In genomic region chr9:82488319-82488701, GRCh38 we compare ENCODE assay signal across 2 cellular contexts.
TF ChIP-seq lines count a peak whose summit lies in the region.

No MANE protein-coding gene starts in this region.

TF ChIP-seq in SK-N-SH, 30 proteins besides CTCF, POLR2A, EP300 and RAD21 (continued from another document):
- TF ChIP-seq PBX3 (IDR thresholded peaks at IDR 0.05): no peak
- no peak for TF ChIP-seq USF2 (IDR thresholded peaks at IDR 0.05; ENCODE audit: borderline replicate concordance, low read depth, low read length)
- TF ChIP-seq FOXJ3 (CRISPR knock-in tag; IDR thresholded peaks at IDR 0.05): no peak
- no peak for TF ChIP-seq GATA2 (CRISPR knock-in tag; IDR thresholded peaks at IDR 0.05)
- TF ChIP-seq TEAD4 (IDR thresholded peaks at IDR 0.05; ENCODE audit: borderline replicate concordance, insufficient read depth): no peak
- no peak for TF ChIP-seq RXRA (IDR thresholded peaks at IDR 0.05; ENCODE audit: borderline replicate concordance, low read depth)
- no peak for TF ChIP-seq EZH2phosphoT487 (IDR thresholded peaks at IDR 0.05; ENCODE audit: borderline replicate concordance, low read depth)
- TF ChIP-seq CHD2 (IDR thresholded peaks at IDR 0.05; ENCODE audit: low read length, partially characterized antibody): no peak
- TF ChIP-seq RFX5 (IDR thresholded peaks at IDR 0.05; ENCODE audit: low read length): no peak
- no peak for TF ChIP-seq IRF3 (IDR thresholded peaks at IDR 0.05; ENCODE audit: low read depth, low read length)
- TF ChIP-seq MXI1 (IDR thresholded peaks at IDR 0.05; ENCODE audit: low read depth, low read length): no peak
- TF ChIP-seq ELF1 (IDR thresholded peaks at IDR 0.05): no peak
- no peak for TF ChIP-seq USF1 (IDR thresholded peaks at IDR 0.05; ENCODE audit: borderline replicate concordance, low read depth)
- no peak for TF ChIP-seq ZBTB33 (IDR thresholded peaks at IDR 0.05; ENCODE audit: borderline replicate concordance, low read depth)

TF ChIP-seq in SK-N-SH treated with all-trans-retinoic acid at 6 μM for 48 hours, 23 proteins besides CTCF, POLR2A, EP300 and RAD21 (continued from another document):
- TF ChIP-seq POU6F1 (CRISPR knock-in tag; IDR thresholded peaks at IDR 0.05; ENCODE audit: borderline replicate concordance, low read depth) (no peak), TCF4 (CRISPR knock-in tag; IDR thresholded peaks at IDR 0.05; ENCODE audit: borderline replicate concordance) (no peak), SNAI2 (CRISPR knock-in tag; IDR thresholded peaks at IDR 0.05) (no peak), GLIS3 (CRISPR knock-in tag; IDR thresholded peaks at IDR 0.05) (no peak), ZC3H10 (CRISPR knock-in tag; IDR thresholded peaks at IDR 0.05) (no peak), ISL1 (CRISPR knock-in tag; IDR thresholded peaks at IDR 0.05) (no peak)
TF ChIP-seq in SK-N-SH treated with all-trans-retinoic acid at 6 μM for 48 hours: peak in this region for 0.
